In the genomic region with DNA sequence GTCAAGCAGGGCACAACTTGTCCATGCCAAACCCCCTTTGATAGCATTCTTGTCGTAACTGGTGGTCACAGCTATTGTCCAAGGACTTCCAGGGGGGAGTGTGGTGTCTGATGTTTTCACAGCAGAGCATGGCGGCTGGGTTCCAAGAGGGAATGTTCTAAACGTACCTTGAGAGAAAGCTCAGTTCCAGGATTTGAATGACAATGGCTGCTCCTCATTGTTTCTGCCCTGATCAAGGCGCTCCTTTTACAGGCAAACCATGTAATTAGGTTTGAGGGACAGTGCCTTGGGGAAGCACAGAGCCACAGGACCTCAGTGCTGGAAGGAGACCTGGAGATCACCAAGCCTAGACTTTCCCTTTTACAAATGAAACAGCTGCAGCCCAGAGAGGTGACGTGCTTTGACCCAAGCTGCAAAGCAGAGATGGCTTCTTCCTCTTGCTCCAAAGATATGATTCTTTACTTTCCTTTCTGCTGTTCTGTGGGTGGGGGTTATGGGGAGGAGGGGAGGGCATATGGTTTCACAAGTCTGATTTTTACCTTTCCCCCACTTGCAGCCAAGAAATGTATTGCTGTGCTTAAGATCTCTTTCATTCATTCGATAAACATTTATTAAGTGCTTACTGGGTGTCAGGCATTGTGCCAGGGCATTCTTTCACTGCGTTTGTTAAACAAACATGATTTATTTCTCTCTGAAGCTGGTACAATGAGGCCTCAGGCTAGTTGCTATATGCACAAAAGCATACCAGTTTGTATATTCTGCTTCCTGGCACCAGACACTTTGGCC, we compare ENCODE assay signal across 10 cellular contexts.
A peak's percentile ranks its signal among the peaks of the same experiment; 100 is the strongest.
DNase-seq lines count a peak whose midpoint lies in the region; ATAC-seq lines count a peak whose summit lies in the region.
"Had no signal": no experiment of that assay in that cellular context is flagged by ENCODE, and none has a peak within 500 bp of the region (broad histone marks: within the 10 kb centered on the region; RNA-seq: fewer than 3 reads in every experiment).

No MANE protein-coding gene starts in this region.

- peak overlapping the region; percentile 37 for H3K27ac ChIP-seq in KOPT-K1 (ENCODE audit: low read depth, low read length, poor library complexity, severe bottlenecking)

- no peaks in the 10 kb centered on the region for H3K36me3 ChIP-seq in KOPT-K1 (ENCODE audit: insufficient read depth, low read length)

- no peaks in the 10 kb centered on the region for H3K9me3 ChIP-seq in KOPT-K1 (ENCODE audit: insufficient read depth, low read length, poor library complexity, severe bottlenecking)

- DNase-seq in AG08396 (ENCODE audit: low spot score) (peak; percentile 22), amniotic epithelial cell (ENCODE audit: low read depth) (peak; percentile 95), iris pigment epithelial cell (ENCODE audit: low read depth) (peak; percentile 89), NCI-H1694 treated with DMSO at 0.1 percent for 48 hours (lab: John Stamatoyannopoulos, UW) (no peak)
- DNase-seq: CD4-positive, alpha-beta memory T cell; substantia nigra had no signal

- no peak for ATAC-seq in GM21360 (IDR thresholded peaks at IDR 0.05; ENCODE audit: unreplicated experiment)
- ATAC-seq in HG03378 (IDR thresholded peaks at IDR 0.05; ENCODE audit: unreplicated experiment): no peak
- ATAC-seq in GM19023 (IDR thresholded peaks at IDR 0.05; ENCODE audit: unreplicated experiment): no peak
